29 cellular contexts compared by ENCODE assay signal in the genomic region with DNA sequence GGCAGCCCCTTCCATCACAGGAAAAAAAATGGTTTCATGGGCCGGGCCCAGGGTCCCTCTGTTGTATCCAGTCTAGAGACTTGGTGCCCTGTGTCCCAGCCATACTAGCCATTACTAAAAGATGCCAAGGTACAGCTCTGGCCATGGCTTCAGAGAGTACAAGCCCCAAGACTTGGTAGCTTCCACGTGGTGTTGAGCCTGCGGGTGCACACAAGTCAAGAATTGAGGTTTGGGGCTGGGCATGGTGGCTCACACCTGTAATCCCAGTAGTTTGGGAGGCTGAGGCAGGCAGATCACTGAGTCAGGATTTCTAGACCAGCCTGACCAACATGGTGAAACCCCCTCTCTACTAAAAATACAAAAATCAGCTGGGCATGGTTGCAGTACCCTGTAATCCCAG.
"Had no signal": no experiment of that assay in that cellular context is flagged by ENCODE, and none has a peak within 500 bp of the region (broad histone marks: within the 10 kb centered on the region; RNA-seq: fewer than 3 reads in every experiment).

No MANE protein-coding gene starts in this region.

- FAIRE-seq: colon, endometrium, endothelial cell of umbilical vein, frontal cortex had no signal

- H3K4me1 ChIP-seq: colonic mucosa, esophagus muscularis mucosa, esophagus squamous epithelium, foreskin keratinocyte, gastrocnemius medialis, gastroesophageal sphincter, heart left ventricle, heart right ventricle had no signal

- H3K36me3 ChIP-seq: colonic mucosa, esophagus muscularis mucosa, esophagus squamous epithelium, gastrocnemius medialis, gastroesophageal sphincter, heart left ventricle, heart right ventricle had no signal

- H3K27ac ChIP-seq: colonic mucosa, coronary artery, dorsolateral prefrontal cortex, epithelial cell of prostate, esophagus muscularis mucosa, esophagus squamous epithelium, foreskin keratinocyte, gastrocnemius medialis, gastroesophageal sphincter, heart left ventricle, heart right ventricle had no signal

- H3K27me3 ChIP-seq: colonic mucosa, dorsolateral prefrontal cortex, esophagus muscularis mucosa, esophagus squamous epithelium, foreskin keratinocyte, gastrocnemius medialis, gastroesophageal sphincter, heart left ventricle, heart right ventricle had no signal

- DNase-seq: colonic mucosa; cortex of kidney; dermis blood vessel endothelial cell; dorsolateral prefrontal cortex; effector CD4-positive, alpha-beta T cell; effector CD8-positive, alpha-beta T cell; effector memory CD4-positive, alpha-beta T cell; effector memory CD8-positive, alpha-beta T cell; endodermal cell; erythroblast; esophagus squamous epithelium; foreskin fibroblast; foreskin keratinocyte; foreskin melanocyte; gastrocnemius medialis; glutamatergic neuron; head of caudate nucleus; heart left ventricle; heart right ventricle had no signal

- H3K27me3 Mint-ChIP-seq: dendritic cell treated with granulocyte-macrophage colony-stimulating factor and Interleukin-4, amounts not matched to agents 40 ng/mL and 50 ng/mL, for 4 days; effector memory CD8-positive, alpha-beta T cell had no signal

- H3K9me3 Mint-ChIP-seq: endodermal cell had no signal

- H3K9me3 ChIP-seq: colonic mucosa, gastrocnemius medialis, gastroesophageal sphincter had no signal

- H3K27ac Mint-ChIP-seq: dendritic cell treated with granulocyte-macrophage colony-stimulating factor and Interleukin-4, amounts not matched to agents 40 ng/mL and 50 ng/mL, for 4 days; effector memory CD8-positive, alpha-beta T cell; endodermal cell had no signal

- H3K4me3 ChIP-seq: colonic mucosa, coronary artery, dorsolateral prefrontal cortex, esophagus muscularis mucosa, esophagus squamous epithelium, gastrocnemius medialis, gastroesophageal sphincter, heart left ventricle, heart right ventricle had no signal

- ATAC-seq: effector memory CD8-positive, alpha-beta T cell; esophagus mucosa; foreskin keratinocyte; gastrocnemius medialis; gastroesophageal sphincter; heart left ventricle; heart right ventricle had no signal

- H3K4me3 Mint-ChIP-seq: dendritic cell treated with granulocyte-macrophage colony-stimulating factor and Interleukin-4, amounts not matched to agents 40 ng/mL and 50 ng/mL, for 4 days; effector memory CD8-positive, alpha-beta T cell; endodermal cell had no signal
